In the genomic region with DNA sequence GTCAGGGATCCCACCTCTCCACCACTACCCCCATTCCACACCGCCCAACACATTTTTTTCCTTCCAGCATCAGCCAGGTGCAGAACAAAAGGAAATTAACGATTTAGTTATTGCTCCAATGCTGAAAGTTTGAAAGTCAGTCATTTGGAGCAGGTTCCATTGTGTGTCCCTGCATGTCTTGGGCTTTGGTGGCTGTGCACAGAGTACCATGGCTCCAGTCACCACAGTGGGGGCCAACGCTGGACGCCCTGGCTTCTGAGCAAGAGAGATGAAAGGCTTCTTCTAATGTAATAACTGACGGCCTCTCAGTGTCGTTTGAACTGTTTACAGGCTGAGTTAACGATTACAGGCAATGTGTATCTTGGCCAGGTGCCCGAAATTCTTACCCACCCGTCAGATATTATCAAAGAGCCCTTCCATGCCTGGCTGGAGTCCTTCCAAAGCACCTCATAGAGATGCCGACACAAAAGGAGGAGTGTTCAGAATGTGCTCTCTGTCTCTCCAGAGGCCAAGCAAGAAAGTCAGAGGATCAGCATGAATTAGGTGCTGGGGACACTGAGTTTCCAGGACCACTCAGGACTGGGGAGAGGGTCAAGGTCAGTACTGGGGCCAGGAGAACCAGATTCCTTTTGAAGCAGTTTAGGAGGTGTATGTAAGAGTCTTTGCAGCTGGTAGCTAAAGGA, we compare ENCODE assay signal across 9 cellular contexts. TPM values are rescaled to one million over a fixed set of nuclear protein-coding genes. Genes with fewer than 3 reads are reported as not detected.
A peak's percentile ranks its signal among the peaks of the same experiment; 100 is the strongest.
DNase-seq lines count a peak whose midpoint lies in the region; ATAC-seq and TF ChIP-seq lines count a peak whose summit lies in the region.
"Had no signal": no experiment of that assay in that cellular context is flagged by ENCODE, and none has a peak within 500 bp of the region (broad histone marks: within the 10 kb centered on the region; RNA-seq: fewer than 3 reads in every experiment).

No MANE protein-coding gene starts in this region.

- intact Hi-C loops in sciatic nerve (cut with DNase I), result no loop called here

- no peak for TF ChIP-seq CTCF in kidney epithelial cell (IDR thresholded peaks at IDR 0.05; ENCODE audit: insufficient read depth, low read length, poor library complexity, severe bottlenecking)

- DNase-seq in Caki2 (ENCODE audit: low read depth), result peak; percentile 92
- peak; percentile 53 for DNase-seq in NCI-H1436 treated with DMSO at 0.1 percent for 48 hours (lab: John Stamatoyannopoulos, UW)
- peak; percentile 16 for DNase-seq in T1000 (lab: John Stamatoyannopoulos, UW)
- peak; percentile 84 for DNase-seq in kidney epithelial cell (ENCODE audit: low read depth)
- no peak for DNase-seq in sciatic nerve (ENCODE audit: low spot score)
- DNase-seq in NOMO-1 (lab: John Stamatoyannopoulos, UW; ENCODE audit: unreplicated experiment in 2 of 2), result no peak
- DNase-seq: occipital lobe had no signal

- H3K27me3 ChIP-seq in kidney epithelial cell (ENCODE audit: control insufficient read depth, insufficient read depth, low read length), result no peaks in the 10 kb centered on the region

- in situ Hi-C loops in Caki2 (cut with HindIII; ENCODE audit: low pct_unique_long_range_greater_than_20kb, low sequenced_read_pairs), result no loop called here

- no peaks in the 10 kb centered on the region for H3K36me3 ChIP-seq in kidney epithelial cell (ENCODE audit: control insufficient read depth, insufficient read depth, low read length)

- no peak for ATAC-seq in GM18867 (IDR thresholded peaks at IDR 0.05; ENCODE audit: unreplicated experiment)
- no peak for ATAC-seq in sciatic nerve
- no peak for ATAC-seq in GM21786 (IDR thresholded peaks at IDR 0.05; ENCODE audit: unreplicated experiment)

- no peak overlapping the region for H3K4me3 ChIP-seq in kidney epithelial cell (ENCODE audit: low read depth, low read length)

RNA-seq across cellular contexts. Expression of a gene that starts 25.9 kb away (rescaled TPM):
- 2.6 and 5.0 TPM in 2 replicates for total RNA-seq in Caki2 (2014; rRNA removed; shearing (Covaris generic); ENCODE audit: low replicate concordance)
- total RNA-seq in kidney epithelial cell (0.75 and 2.3 TPM in 2 replicates), sciatic nerve (0.67 TPM)

RNA-seq across cellular contexts. Expression of a gene that starts 39.4 kb away (rescaled TPM):
- 54.4 and 57.4 TPM in 2 replicates for total RNA-seq in Caki2 (2014; rRNA removed; shearing (Covaris generic); ENCODE audit: low replicate concordance)
- total RNA-seq in kidney epithelial cell (41.8 and 52.0 TPM in 2 replicates), sciatic nerve (62.2 TPM)

Comparison
In these comparisons a context has a peak if more than half of its experiments do, and no peak if none do; other contexts are left out.
1. DNase-seq: peak in Caki2 (single experiment), NCI-H1436 treated with DMSO at 0.1 percent for 48 hours (single experiment), T1000 (single experiment) and kidney epithelial cell (single experiment); none in sciatic nerve (single experiment) and NOMO-1 (0 of 2).